In the genomic region with DNA sequence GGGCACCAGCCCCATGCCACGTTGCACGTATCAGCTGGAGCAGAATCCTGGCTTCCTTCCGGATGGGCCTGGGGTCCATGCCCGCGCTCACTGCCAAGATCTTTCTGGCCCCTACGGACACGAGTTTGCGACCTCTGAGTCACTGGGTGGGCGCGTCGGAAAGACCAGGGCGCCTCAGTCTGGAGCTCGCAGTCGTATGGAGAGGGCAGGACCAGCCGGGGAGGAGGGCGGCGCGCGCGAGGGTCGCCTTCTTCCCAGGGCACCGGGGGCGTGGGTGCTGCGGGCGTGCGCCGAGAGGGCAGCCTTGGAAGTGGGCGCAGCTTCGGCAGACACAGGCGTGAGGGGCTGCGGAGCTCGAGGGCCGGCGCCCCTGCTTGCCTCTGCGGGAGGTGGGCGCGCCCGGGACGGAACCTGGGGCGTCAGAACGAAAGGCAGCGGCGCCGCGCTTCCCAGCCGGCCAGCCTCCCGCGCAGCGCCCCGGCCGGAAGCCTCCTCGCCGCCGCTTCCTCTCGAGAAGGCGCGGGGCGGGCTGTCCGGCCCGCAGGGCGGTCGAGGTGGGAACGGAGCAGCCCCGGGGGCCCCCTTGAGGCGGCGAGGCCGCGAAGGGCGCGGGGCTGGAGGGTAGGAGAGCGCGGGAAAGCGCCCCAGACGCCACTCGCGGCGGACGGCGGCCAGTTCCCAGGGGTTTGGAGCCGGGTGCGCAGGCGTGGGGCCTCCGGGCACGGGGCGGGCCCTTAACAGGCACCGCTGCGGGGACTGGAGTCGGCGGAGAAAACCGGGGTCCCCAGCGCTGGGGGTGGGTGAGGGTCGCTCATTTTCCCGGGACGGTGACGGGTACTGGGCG, we compare ENCODE assay signal across 8 cellular contexts. TPM values are rescaled to one million over a fixed set of nuclear protein-coding genes. Genes with fewer than 3 reads are reported as not detected.
A peak's percentile ranks its signal among the peaks of the same experiment; 100 is the strongest.
DNase-seq lines count a peak whose midpoint lies in the region; ATAC-seq and TF ChIP-seq lines count a peak whose summit lies in the region.

A gene (plus strand): TSS at position 490 of the 844 bp plus-strand sequence. CDS start 459 bp downstream, outside the sequence.

- H3K27me3 ChIP-seq in BJ (ENCODE audit: control insufficient read depth, insufficient read depth, low read length) (no peaks in the 10 kb centered on the region), Panc1 (ENCODE audit: control insufficient read depth, insufficient read depth, low read length) (no peaks in the 10 kb centered on the region), stomach smooth muscle (ENCODE audit: control insufficient read depth in 1 of 2, insufficient read depth in 2 of 2, low read length in 2 of 2) (no peaks in the 10 kb centered on the region)

- intact Hi-C loops in Panc1 (cut with micrococcal nuclease; ENCODE audit: unreplicated experiment) = loop anchor here (10.0 kb wide), 2 partner anchors 164 to 254 kb away; a partner anchor contains a TSS

- H3K4me3 Mint-ChIP-seq in nephron = peak within 1 kb of the TSS; percentile 91 to 94 (median 93)

- TF ChIP-seq CTCF in BJ (IDR thresholded peaks at IDR 0.05; ENCODE audit: insufficient read depth, low read depth, low read length) (no peak), Panc1 (IDR thresholded peaks at IDR 0.05) (no peak), fibroblast of pulmonary artery (IDR thresholded peaks at IDR 0.05; ENCODE audit: low read length, missing control alignments) (no peak), nephron (IDR thresholded peaks at IDR 0.05; ENCODE audit: unreplicated experiment in 3 of 3) (no peak)

- ATAC-seq in GM19025 (IDR thresholded peaks at IDR 0.05; ENCODE audit: low read depth, unreplicated experiment) (peak; percentile 68), HG03520 (IDR thresholded peaks at IDR 0.05; ENCODE audit: unreplicated experiment) (peak; percentile 42), Panc1 (peak; percentile 71)

- H3K36me3 ChIP-seq in BJ (ENCODE audit: control insufficient read depth, insufficient read depth, low read length) (peaks cover 13% of the 10 kb centered on the region), Panc1 (ENCODE audit: control insufficient read depth, insufficient read depth, low read length) (peaks cover under 1% of the 10 kb centered on the region; the same call in 1 of the 2 replicates), stomach smooth muscle (ENCODE audit: control insufficient read depth in 2 of 2, insufficient read depth in 2 of 2, low read length in 2 of 2) (peaks cover 0 to 17% of the 10 kb centered on the region in 2 donors)

- H3K27ac Mint-ChIP-seq in nephron = peak within 1 kb of the TSS; percentile 86 to 97 (median 87)

- BruUV-seq in Panc1 (replicated peaks; lab: Mats Ljungman, UMichigan) = no TSS peak

- H3K36me3 Mint-ChIP-seq in nephron (ENCODE audit: low read depth) = no peaks in the 10 kb centered on the region

- H3K4me1 ChIP-seq in Panc1 (ENCODE audit: control insufficient read depth, insufficient read depth, low read length) = peaks cover 51% of the 10 kb centered on the region
- H3K4me1 ChIP-seq in stomach smooth muscle (ENCODE audit: control insufficient read depth, insufficient read depth, low read length) = peaks cover 80% of the 10 kb centered on the region

- peak within 1 kb of the TSS; percentile 92 for H3K27ac ChIP-seq in Panc1 (ENCODE audit: low read length)
- H3K27ac ChIP-seq in stomach smooth muscle (ENCODE audit: low read length) = peak within 1 kb of the TSS; percentile 69

- no peak for DNase-seq in BJ (ENCODE audit: low read depth)
- no peak for DNase-seq in Panc1 (ENCODE audit: low read depth, low spot score)
- peak; percentile 53 for DNase-seq in activated T-helper 9 cell treated with anti-CD3 and anti-CD28 coated beads, Interleukin-2, amount 50 U/mL, for 16 hours (ENCODE audit: low read depth)
- DNase-seq in fibroblast of pulmonary artery (ENCODE audit: low read depth) = peak; percentile 61

- POLR2A ChIA-PET in BJ (lab: Charles Lee) (no interaction called here), Panc1 (lab: Charles Lee) (interaction anchor here (0.6 kb wide), 2 partner anchors 32 to 155 kb away, joined by 3 read pairs; no protein-coding TSS in a partner anchor)

- H3K4me3 ChIP-seq in BJ (ENCODE audit: low read depth, low read length) (peak within 1 kb of the TSS; percentile 91), Panc1 (ENCODE audit: low read depth in 2 of 2, low read length in 2 of 2) (peak within 1 kb of the TSS; percentile 69 to 78), fibroblast of pulmonary artery (replicated peaks; ENCODE audit: low read depth, low read length) (peak within 1 kb of the TSS; percentile 83), stomach smooth muscle (ENCODE audit: low read length in 2 of 2) (peak within 1 kb of the TSS; percentile 87 to 89)

- CTCF ChIA-PET in BJ (lab: Yijun Ruan, JAX) (interaction anchor here (0.8 to 1.2 kb wide), 6 partner anchors 8 to 258 kb away, joined by 3 read pairs; no protein-coding TSS in a partner anchor), Panc1 (lab: Charles Lee) (interaction anchor here (0.6 kb wide), 1 partner anchor 120 kb away, joined by 3 read pairs; no protein-coding TSS in a partner anchor)

- in situ Hi-C loops in Panc1 (cut with HindIII; ENCODE audit: low pct_unique_long_range_greater_than_20kb, low sequenced_read_pairs) = no loop called here

- H3K9ac ChIP-seq in stomach smooth muscle (ENCODE audit: low read length in 2 of 2) = peak within 1 kb of the TSS; percentile 80 to 84

- H3K4me1 Mint-ChIP-seq in nephron = peaks cover 48% of the 10 kb centered on the region

- H3K9me3 ChIP-seq in Panc1 (ENCODE audit: control insufficient read depth, insufficient read depth, low read depth, low read length) = no peaks in the 10 kb centered on the region
- no peaks in the 10 kb centered on the region for H3K9me3 ChIP-seq in stomach smooth muscle (ENCODE audit: control insufficient read depth in 2 of 2, low read length in 2 of 2)

- H3K27me3 Mint-ChIP-seq in nephron (ENCODE audit: low read depth) = no peaks in the 10 kb centered on the region

- H3K9me3 Mint-ChIP-seq in nephron = no peaks in the 10 kb centered on the region

RNA-seq across cellular contexts. Expression of the gene that starts here (rescaled TPM):
- polyA plus RNA-seq in BJ (2011; rRNA removed) = 166 and 190 TPM in 2 replicates
- 20.9 and 27.3 TPM in 2 replicates for polyA minus RNA-seq in BJ (2011; rRNA and poly(A)+ RNA removed)
- total RNA-seq in Panc1 (2021; ENCODE audit: unreplicated experiment) = 184 TPM
- 324 TPM for polyA plus RNA-seq in Panc1 (2012; ENCODE audit: insufficient read length)

Comparison
In these comparisons a context has a peak if more than half of its experiments do, and no peak if none do; other contexts are left out.
1. DNase-seq: peak in activated T-helper 9 cell treated with anti-CD3 and anti-CD28 coated beads, Interleukin-2, amount 50 U/mL, for 16 hours (single experiment) and fibroblast of pulmonary artery (single experiment); none in BJ (single experiment) and Panc1 (single experiment).
2. Peak in every context shown above with its lines, with median percentiles within 50 percentile points of each other: H3K4me3 ChIP-seq and ATAC-seq.